In the genomic region with DNA sequence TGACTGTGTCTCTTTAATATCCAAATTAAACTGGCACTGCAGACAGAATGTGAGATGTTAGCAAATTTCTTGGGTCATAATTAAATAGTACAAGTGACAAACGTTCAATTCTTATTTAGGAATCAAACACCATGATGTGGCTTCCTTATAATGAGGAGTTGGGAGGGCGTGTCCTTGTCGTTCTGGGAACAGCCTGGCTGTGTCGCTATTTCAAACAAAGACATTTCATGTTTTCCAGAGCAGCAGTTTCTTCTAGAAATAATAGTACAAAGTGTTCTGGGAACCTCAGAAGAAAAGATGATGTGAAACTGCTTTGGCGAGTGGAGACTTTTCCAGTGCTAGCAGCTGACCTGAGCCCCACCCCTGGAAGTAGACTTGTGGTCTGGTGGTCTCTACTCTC, we compare ENCODE assay signal across 12 cellular contexts.
DNase-seq lines count a peak whose midpoint lies in the region; ATAC-seq, FAIRE-seq and TF ChIP-seq lines count a peak whose summit lies in the region.
"Had no signal": no experiment of that assay in that cellular context is flagged by ENCODE, and none has a peak within 500 bp of the region (broad histone marks: within the 10 kb centered on the region; RNA-seq: fewer than 3 reads in every experiment).

No MANE protein-coding gene starts in this region.

- H3K27ac ChIP-seq in foreskin keratinocyte: no peak overlapping the region
- H3K27ac ChIP-seq: hepatocyte, lower lobe of right lung had no signal

- no peak for FAIRE-seq in H54 (lab: Jason Lieb, UNC)

- no peaks in the 10 kb centered on the region for H3K27me3 ChIP-seq in foreskin keratinocyte
- H3K27me3 ChIP-seq: hepatocyte had no signal

- no peak for ATAC-seq in foreskin keratinocyte
- no peak for ATAC-seq in GM18868 (IDR thresholded peaks at IDR 0.05; ENCODE audit: unreplicated experiment)
- no peak for ATAC-seq in GM19328 (IDR thresholded peaks at IDR 0.05; ENCODE audit: unreplicated experiment)
- ATAC-seq: lower lobe of right lung had no signal

- TF ChIP-seq CTCF in foreskin keratinocyte (conservative IDR thresholded peaks at IDR 0.05): peak; percentile 51

- H3K4me1 ChIP-seq in foreskin keratinocyte: peaks cover 6% of the 10 kb centered on the region
- H3K4me1 ChIP-seq: lower lobe of right lung had no signal

- DNase-seq in AG08396 (ENCODE audit: low spot score) (peak; percentile 59), GM03348 (ENCODE audit: low spot score) (peak; percentile 16), NCI-H748 (lab: John Stamatoyannopoulos, UW; ENCODE audit: unreplicated experiment) (peak; percentile 40), foreskin keratinocyte (no peak), NCI-H128 (lab: John Stamatoyannopoulos, UW; ENCODE audit: unreplicated experiment) (no peak), H54 (ENCODE audit: insufficient read length, low spot score) (no peak)
- DNase-seq: activated naive CD4-positive, alpha-beta T cell treated with anti-CD3 and anti-CD28 coated beads, Interleukin-2, amount 10 ng/mL, durations not matched to agents 7 days and 5 days; lower lobe of right lung; NCI-H446 had no signal

- TF ChIP-seq POLR2A in H54 (IDR thresholded peaks at IDR 0.05; ENCODE audit: low read depth, low read length): no peak

Comparison
In these comparisons a context has a peak if more than half of its experiments do, and no peak if none do; other contexts are left out.
1. DNase-seq: peak in AG08396 (single experiment), GM03348 (single experiment) and NCI-H748 (single experiment); none in foreskin keratinocyte (0 of 2), NCI-H128 (single experiment) and H54 (single experiment).